23 cellular contexts compared by ENCODE assay signal in genomic region chr1:75870951-75871350, GRCh38.
"Had no signal": no experiment of that assay in that cellular context is flagged by ENCODE, and none has a peak within 500 bp of the region (broad histone marks: within the 10 kb centered on the region; RNA-seq: fewer than 3 reads in every experiment).

No MANE protein-coding gene starts in this region.

- H3K4me3 ChIP-seq: neural progenitor cell, ovary, psoas muscle, right lobe of liver, sigmoid colon, stomach, thoracic aorta, thyroid gland, tibial nerve, upper lobe of left lung, vagina had no signal

- DNase-seq: occipital lobe; ovary; posterior cingulate gyrus; psoas muscle; right cardiac atrium; right lobe of liver; sigmoid colon; small intestine; stimulated activated CD4-positive, alpha-beta T cell treated with anti-CD3 and anti-CD28 coated beads, Interleukin-15, amount 100 ng/mL, for 24 hours; stimulated activated CD4-positive, alpha-beta T cell treated with anti-CD3 and anti-CD28 coated beads, Interleukin-2, amount 100 ng/mL, for 24 hours; stimulated activated CD4-positive, alpha-beta T cell treated with anti-CD3 and anti-CD28 coated beads, Interleukin-2, amount 100 ng/mL, for 48 hours; stimulated activated CD4-positive, alpha-beta T cell treated with anti-CD3 and anti-CD28 coated beads, Interleukin-4, amount 100 ng/mL, for 24 hours; stimulated activated naive B cell treated with anti-CD40 and anti-IgM and Interleukin-4, amounts not matched to agents 10 μg/mL and 1 μg/mL and 100 μg/mL, for 72 hours; stimulated activated naive CD4-positive, alpha-beta T cell treated with Interleukin-2 at 50 U/mL for 16 hours; stomach; thyroid gland; trophoblast cell; upper lobe of left lung had no signal

- H3K36me3 ChIP-seq: neural progenitor cell, ovary, right lobe of liver, sigmoid colon, stomach, thoracic aorta, thyroid gland, tibial nerve, upper lobe of left lung, vagina had no signal

- H3K4me2 ChIP-seq: neural progenitor cell had no signal

- H3K27me3 ChIP-seq: neural progenitor cell, ovary, right lobe of liver, sigmoid colon, stomach, thyroid gland, tibial nerve, upper lobe of left lung, vagina had no signal

- H3K9ac ChIP-seq: neural progenitor cell, parathyroid adenoma had no signal

- H3K9me3 ChIP-seq: ovary, psoas muscle, right lobe of liver, sigmoid colon, stomach, thoracic aorta, thyroid gland, tibial nerve, upper lobe of left lung, vagina had no signal

- H3K27ac ChIP-seq: neural progenitor cell, ovary, parathyroid adenoma, psoas muscle, right lobe of liver, sigmoid colon, stomach, thoracic aorta, thyroid gland, tibial nerve, upper lobe of left lung, vagina had no signal

- H3K79me2 ChIP-seq: parathyroid adenoma had no signal

- H2AFZ ChIP-seq: neural progenitor cell, parathyroid adenoma had no signal

- H3K4me1 ChIP-seq: neural progenitor cell, parathyroid adenoma, psoas muscle, right lobe of liver, sigmoid colon, stomach, thyroid gland, tibial nerve, upper lobe of left lung, vagina had no signal
